33 cellular contexts compared by ENCODE assay signal in genomic region chr9:5708414-5708813, GRCh38.
DNase-seq lines count a peak whose midpoint lies in the region; ATAC-seq and TF ChIP-seq lines count a peak whose summit lies in the region.
"Had no signal": no experiment of that assay in that cellular context is flagged by ENCODE, and none has a peak within 500 bp of the region (broad histone marks: within the 10 kb centered on the region; RNA-seq: fewer than 3 reads in every experiment).

No MANE protein-coding gene starts in this region.

- H3K79me1 ChIP-seq in mesendoderm (ENCODE audit: low read length) = peaks cover 2% of the 10 kb centered on the region

- H3K23ac ChIP-seq in mesendoderm (ENCODE audit: low read length) = no peak overlapping the region

- H3K4ac ChIP-seq in mesendoderm (ENCODE audit: low read depth, low read length) = no peak overlapping the region

- no peak overlapping the region for H2BK15ac ChIP-seq in mesendoderm (replicated peaks; ENCODE audit: low read depth)

- H3K9me3 ChIP-seq in mucosa of descending colon = peaks cover 17% of the 10 kb centered on the region
- H3K9me3 ChIP-seq: prostate gland, SJSA1, thyroid gland had no signal

- H3K56ac ChIP-seq in mesendoderm (ENCODE audit: low read length) = no peak overlapping the region

- no peak for DNase-seq in activated T-cell treated with anti-CD3 and anti-CD28 coated beads, Interleukin-2, amount 50 U/mL, for 72 hours
- DNase-seq in activated T-cell treated with anti-CD3 and anti-CD28 coated beads, Interleukin-2, amount 50 U/mL, for 48 hours = no peak
- DNase-seq in NAMALWA (ENCODE audit: low spot score) = peak; percentile 13
- peak; percentile 33 for DNase-seq in amniotic epithelial cell (ENCODE audit: low read depth)
- peak; percentile 20 for DNase-seq in mesendoderm
- DNase-seq in substantia nigra (lab: John Stamatoyannopoulos, UW) = no peak
- no peak for DNase-seq in SK-N-DZ (ENCODE audit: low spot score)
- no peak for DNase-seq in mucosa of descending colon
- DNase-seq: activated CD4-positive, alpha-beta T cell treated with anti-CD3 and anti-CD28 coated beads, Interleukin-2, amount 50 U/mL, for 48 hours; activated naive CD4-positive, alpha-beta T cell treated with Interleukin-2 at 50 U/mL for 16 hours; central memory CD4-positive, alpha-beta T cell; GF-D8; heart right ventricle; KG1; MM.1S; NCI-H146; NCI-H2107; occipital lobe; stimulated activated CD4-positive, alpha-beta T cell treated with anti-CD3 and anti-CD28 coated beads, Interleukin-12 subunit alpha, Interleukin-12 subunit beta, amount 100 ng/mL, for 4 hours; stimulated activated CD4-positive, alpha-beta T cell treated with anti-CD3 and anti-CD28 coated beads, Interleukin-2, amount 100 ng/mL, for 48 hours; stomach; T-cell; thyroid gland; uterus had no signal

- no peak overlapping the region for H2BK5ac ChIP-seq in mesendoderm (ENCODE audit: low read length)

- no peak overlapping the region for H3K4me3 ChIP-seq in mesendoderm (ENCODE audit: low read length)
- H3K4me3 ChIP-seq in mucosa of descending colon = no peak overlapping the region
- H3K4me3 ChIP-seq: esophagus muscularis mucosa, heart right ventricle, prostate gland, SJSA1, stomach, thyroid gland, uterus had no signal

- WGBS in mesendoderm (ENCODE audit: extremely low coverage, insufficient coverage, low lambda C conversion rate) = no CpG with 5 or more reads among the region's 1 CpG

- no peak overlapping the region for H3K27ac ChIP-seq in mesendoderm (ENCODE audit: low read depth, low read length)
- no peak overlapping the region for H3K27ac ChIP-seq in substantia nigra (ENCODE audit: low read depth, low read length, poor library complexity, severe bottlenecking)
- H3K27ac ChIP-seq: esophagus muscularis mucosa, heart right ventricle, prostate gland, RWPE1, SJSA1, stomach, thyroid gland, uterus had no signal

- peaks cover 8 to 16% of the 10 kb centered on the region in 2 donors for H3K9me3 Mint-ChIP-seq in activated T-cell treated with anti-CD3 and anti-CD28 coated beads, Interleukin-2, amount 50 U/mL, for 72 hours

- no peak for TF ChIP-seq CTCF in mucosa of descending colon (IDR thresholded peaks at IDR 0.05)

- no peak overlapping the region for H3K18ac ChIP-seq in mesendoderm (ENCODE audit: low read length)

- H3K4me3 Mint-ChIP-seq in activated T-cell treated with anti-CD3 and anti-CD28 coated beads, Interleukin-2, amount 50 U/mL, for 72 hours = no peak overlapping the region
- H3K4me3 Mint-ChIP-seq: activated T-helper 1 cell treated with anti-CD3 and anti-CD28 coated beads, Interleukin-12 subunit alpha, Interleukin-12 subunit beta, Interleukin-2, Interleukin-4 antibody, amounts not matched to agents 30 ng/mL and 10 ng/mL and 1 ng/mL, durations not matched to agents 14 hours and 24 hours and 36 hours; dendritic cell treated with granulocyte-macrophage colony-stimulating factor and Interleukin-4, amounts not matched to agents 40 ng/mL and 50 ng/mL, for 4 days; natural killer cell treated with Interleukin-12 subunit alpha and Interleukin-12 subunit beta and Interleukin-15 and Interleukin-18, amount 100 ng/mL, for 72 hours; T-cell had no signal

- H3K4me1 ChIP-seq in mesendoderm (ENCODE audit: control insufficient read depth, low read depth, low read length) = no peaks in the 10 kb centered on the region
- H3K4me1 ChIP-seq in mucosa of descending colon (ENCODE audit: low read depth) = no peaks in the 10 kb centered on the region
- H3K4me1 ChIP-seq: heart right ventricle, prostate gland, SJSA1, stomach, uterus had no signal

- intact Hi-C loops in mucosa of descending colon (cut with DNase I, micrococcal nuclease) = no loop called here

- no peak overlapping the region for H4K8ac ChIP-seq in mesendoderm (ENCODE audit: low read depth, low read length)

- H2AK5ac ChIP-seq in mesendoderm (ENCODE audit: low read length) = no peak overlapping the region

- H3K36me3 Mint-ChIP-seq in activated T-cell treated with anti-CD3 and anti-CD28 coated beads, Interleukin-2, amount 50 U/mL, for 72 hours (ENCODE audit: insufficient read depth in 2 of 2) = peaks cover 28 to 41% of the 10 kb centered on the region in 2 donors

- H3K4me1 Mint-ChIP-seq in activated T-cell treated with anti-CD3 and anti-CD28 coated beads, Interleukin-2, amount 50 U/mL, for 72 hours (ENCODE audit: low read depth) = no peaks in the 10 kb centered on the region

- H2BK120ac ChIP-seq in mesendoderm (ENCODE audit: low read depth, low read length) = no peak overlapping the region

- H3K27ac Mint-ChIP-seq in activated T-cell treated with anti-CD3 and anti-CD28 coated beads, Interleukin-2, amount 50 U/mL, for 72 hours = peak overlapping the region; percentile 24
- H3K27ac Mint-ChIP-seq: activated T-helper 1 cell treated with anti-CD3 and anti-CD28 coated beads, Interleukin-12 subunit alpha, Interleukin-12 subunit beta, Interleukin-2, Interleukin-4 antibody, amounts not matched to agents 30 ng/mL and 10 ng/mL and 1 ng/mL, durations not matched to agents 14 hours and 24 hours and 36 hours; dendritic cell treated with granulocyte-macrophage colony-stimulating factor and Interleukin-4, amounts not matched to agents 40 ng/mL and 50 ng/mL, for 4 days; natural killer cell treated with Interleukin-12 subunit alpha and Interleukin-12 subunit beta and Interleukin-15 and Interleukin-18, amount 100 ng/mL, for 72 hours; T-cell had no signal

- H3K9ac ChIP-seq in mesendoderm (ENCODE audit: low read length) = no peak overlapping the region

- H3K27me3 ChIP-seq in mesendoderm (ENCODE audit: insufficient read depth, low read length, poor library complexity) = no peaks in the 10 kb centered on the region
- H3K27me3 ChIP-seq: esophagus muscularis mucosa, heart right ventricle, SJSA1, stomach, thyroid gland, uterus had no signal

- no peak overlapping the region for H4K5ac ChIP-seq in mesendoderm (ENCODE audit: low read length)

- no peak overlapping the region for H3K4me2 ChIP-seq in mesendoderm (ENCODE audit: low read length)

- no peaks in the 10 kb centered on the region for H3K27me3 Mint-ChIP-seq in activated T-cell treated with anti-CD3 and anti-CD28 coated beads, Interleukin-2, amount 50 U/mL, for 72 hours (ENCODE audit: low read depth)
- H3K27me3 Mint-ChIP-seq: dendritic cell treated with granulocyte-macrophage colony-stimulating factor and Interleukin-4, amounts not matched to agents 40 ng/mL and 50 ng/mL, for 4 days; natural killer cell treated with Interleukin-12 subunit alpha and Interleukin-12 subunit beta and Interleukin-15 and Interleukin-18, amount 100 ng/mL, for 72 hours; T-cell had no signal

- H3K36me3 ChIP-seq in mesendoderm (ENCODE audit: control insufficient read depth, insufficient read depth, low read length) (no peaks in the 10 kb centered on the region), mucosa of descending colon (ENCODE audit: low read depth) (no peaks in the 10 kb centered on the region)
- H3K36me3 ChIP-seq: prostate gland, thyroid gland, uterus had no signal

- H3K79me2 ChIP-seq in mesendoderm (ENCODE audit: control insufficient read depth, insufficient read depth, low read length) = no peaks in the 10 kb centered on the region

- no peak for ATAC-seq in activated T-cell treated with anti-CD3 and anti-CD28 coated beads, Interleukin-2, amount 50 U/mL, for 72 hours (replicated peaks in 1 of 2)
- ATAC-seq in mucosa of descending colon = no peak
- ATAC-seq: activated CD4-positive, CD25-positive, alpha-beta regulatory T cell treated with anti-CD3 and anti-CD28 coated beads, Interleukin-2, amount 50 U/mL, for 24 hours; heart right ventricle; natural killer cell treated with Interleukin-12 subunit alpha and Interleukin-12 subunit beta and Interleukin-15 and Interleukin-18, amount 100 ng/mL, for 72 hours; sciatic nerve; T-cell had no signal

Comparison
In these comparisons a context has a peak if more than half of its experiments do, and no peak if none do; other contexts are left out.
1. DNase-seq: peak in NAMALWA (single experiment), amniotic epithelial cell (single experiment) and mesendoderm (single experiment); none in activated T-cell treated with anti-CD3 and anti-CD28 coated beads, Interleukin-2, amount 50 U/mL, for 72 hours (0 of 2), activated T-cell treated with anti-CD3 and anti-CD28 coated beads, Interleukin-2, amount 50 U/mL, for 48 hours (0 of 2), substantia nigra (0 of 49), SK-N-DZ (single experiment) and mucosa of descending colon (0 of 3).